8 cellular contexts compared by ENCODE assay signal in genomic region chr7:105013283-105013817, GRCh38.
DNase-seq lines count a peak whose midpoint lies in the region; ATAC-seq and TF ChIP-seq lines count a peak whose summit lies in the region.

No MANE protein-coding gene starts in this region.

- peak; percentile 36 for ATAC-seq in HG02852 (IDR thresholded peaks at IDR 0.05; ENCODE audit: unreplicated experiment)

- TF ChIP-seq CTCF in GM13977 (IDR thresholded peaks at IDR 0.05; ENCODE audit: extremely low read depth, insufficient read depth, missing control alignments) (peak; percentile 34), astrocyte of the cerebellum (IDR thresholded peaks at IDR 0.05; ENCODE audit: low read depth, low read length, missing control alignments) (peak; percentile 71)

- in situ Hi-C loops in GM13977 (cut with MboI; ENCODE audit: low pct_unique_long_range_greater_than_20kb, low sequenced_read_pairs, unreplicated experiment) (no loop called here), astrocyte of the cerebellum (cut with HindIII; ENCODE audit: low sequenced_read_pairs) (no loop called here)

- peak overlapping the region; percentile 96 for H3K4me3 ChIP-seq in astrocyte of the cerebellum (ENCODE audit: low read depth, low read length)

- DNase-seq in GM13977 (ENCODE audit: low spot score) = peak; percentile 89
- peak; percentile 61 for DNase-seq in NCI-H146 treated with DMSO at 0.1 percent for 48 hours (lab: John Stamatoyannopoulos, UW; ENCODE audit: unreplicated experiment)
- DNase-seq in T-helper 2 cell = peak; percentile 78 to 96 (median 92)
- peak; percentile 90 for DNase-seq in astrocyte of the cerebellum (ENCODE audit: low read depth)
- DNase-seq in hippocampal formation (lab: John Stamatoyannopoulos, UW) = peak; percentile 92 to 95
- peak; percentile 95 for DNase-seq in retina
- no peak for DNase-seq in OCI-M2 (lab: John Stamatoyannopoulos, UW; ENCODE audit: unreplicated experiment)
